11 cellular contexts compared by ENCODE assay signal in the genomic region with DNA sequence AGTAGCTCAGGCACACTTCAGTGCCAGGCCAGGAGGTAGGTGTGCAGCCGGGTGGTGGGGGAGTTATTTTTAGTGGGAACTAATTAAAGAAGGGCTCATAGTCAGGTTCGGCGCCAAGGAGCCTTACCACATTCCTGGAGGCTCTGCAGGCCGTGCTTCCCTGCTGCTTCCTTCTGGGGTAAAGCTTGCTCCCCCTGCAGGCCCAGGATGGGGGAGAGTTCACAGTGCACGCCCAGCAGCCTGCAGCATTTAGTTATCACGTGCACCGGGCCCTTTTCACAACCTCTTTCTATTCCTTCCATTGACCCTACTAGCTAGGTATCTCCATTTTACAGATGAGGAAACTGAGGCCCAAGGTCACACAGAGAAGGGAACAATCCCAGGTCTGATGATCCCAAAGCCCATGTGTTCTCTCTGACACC. TPM values are rescaled to one million over a fixed set of nuclear protein-coding genes. Genes with fewer than 3 reads are reported as not detected.
DNase-seq lines count a peak whose midpoint lies in the region; ATAC-seq and TF ChIP-seq lines count a peak whose summit lies in the region.
"Had no signal": no experiment of that assay in that cellular context is flagged by ENCODE, and none has a peak within 500 bp of the region (broad histone marks: within the 10 kb centered on the region; RNA-seq: fewer than 3 reads in every experiment).

No MANE protein-coding gene starts in this region.

- DNase-seq in cardiac muscle cell (ENCODE audit: low read depth in 1 of 2, low spot score in 1 of 2) = no peak
- no peak for DNase-seq in right cardiac atrium
- no peak for DNase-seq in foreskin fibroblast
- DNase-seq in upper lobe of right lung = peak; percentile 63
- DNase-seq in superior temporal gyrus (ENCODE audit: extremely low spot score) = no peak
- DNase-seq in NCI-H128 (lab: John Stamatoyannopoulos, UW; ENCODE audit: unreplicated experiment) = no peak
- DNase-seq: activated CD4-positive, alpha-beta T cell treated with anti-CD3 and anti-CD28 coated beads, Interleukin-2, amount 10 ng/mL, durations not matched to agents 7 days and 5 days; psoas muscle had no signal

- H2AFZ ChIP-seq in OCI-LY1 (ENCODE audit: low read length) = no peak overlapping the region

- WGBS in right cardiac atrium = 31% methylated on average over 7 of the region's 7 CpGs

- H3K27ac ChIP-seq in cardiac muscle cell (no peak overlapping the region), right cardiac atrium (ENCODE audit: low read length) (no peak overlapping the region), OCI-LY1 (ENCODE audit: low read depth, low read length, poor library complexity, severe bottlenecking) (no peak overlapping the region), upper lobe of right lung (no peak overlapping the region)
- H3K27ac ChIP-seq: psoas muscle had no signal

- no peak for ATAC-seq in right cardiac atrium
- no peak for ATAC-seq in upper lobe of right lung
- no peak for ATAC-seq in GM19463 (IDR thresholded peaks at IDR 0.05; ENCODE audit: unreplicated experiment)

- no peaks in the 10 kb centered on the region for H4K20me1 ChIP-seq in OCI-LY1 (ENCODE audit: insufficient read depth, low read length)

- H3K27me3 ChIP-seq in cardiac muscle cell (peaks cover 31% of the 10 kb centered on the region), right cardiac atrium (ENCODE audit: control insufficient read depth, insufficient read depth) (no peaks in the 10 kb centered on the region), OCI-LY1 (ENCODE audit: insufficient read depth, low read length) (no peaks in the 10 kb centered on the region), upper lobe of right lung (peaks cover 38% of the 10 kb centered on the region)

- intact Hi-C loops in right cardiac atrium (cut with DNase I) = no loop called here
- intact Hi-C loops in upper lobe of right lung (cut with DNase I) = no loop called here

- H3K36me3 ChIP-seq in cardiac muscle cell (no peaks in the 10 kb centered on the region), OCI-LY1 (ENCODE audit: insufficient read depth, low read length) (no peaks in the 10 kb centered on the region), upper lobe of right lung (no peaks in the 10 kb centered on the region)

- H3K9ac ChIP-seq in OCI-LY1 (ENCODE audit: low read length) = no peak overlapping the region

- H3K4me3 ChIP-seq in cardiac muscle cell (no peak overlapping the region), right cardiac atrium (ENCODE audit: low read length) (no peak overlapping the region), OCI-LY1 (ENCODE audit: low read depth, low read length, poor library complexity, severe bottlenecking) (no peak overlapping the region), foreskin fibroblast (ENCODE audit: low read depth in 1 of 2, low read length in 2 of 2) (no peak overlapping the region), upper lobe of right lung (no peak overlapping the region)
- H3K4me3 ChIP-seq: psoas muscle had no signal

- H3F3A ChIP-seq in OCI-LY1 (ENCODE audit: insufficient read depth, low read length) = no peaks in the 10 kb centered on the region

- no peaks in the 10 kb centered on the region for H3K79me2 ChIP-seq in OCI-LY1 (ENCODE audit: insufficient read depth, low read length)

- TF ChIP-seq CTCF in cardiac muscle cell (IDR thresholded peaks at IDR 0.05; ENCODE audit: low read depth, low read length) (peak; percentile 29), OCI-LY1 (IDR thresholded peaks at IDR 0.05; ENCODE audit: low read length) (peak; percentile 19; the same call in 1 of the 2 replicates), foreskin fibroblast (IDR thresholded peaks at IDR 0.05; ENCODE audit: low read depth, low read length) (peak; percentile 18), upper lobe of right lung (IDR thresholded peaks at IDR 0.05) (no peak)

- no peak overlapping the region for H3K4me2 ChIP-seq in OCI-LY1 (ENCODE audit: low read length)

- H3K4me1 ChIP-seq in cardiac muscle cell (ENCODE audit: low read depth) (no peaks in the 10 kb centered on the region), right cardiac atrium (ENCODE audit: control insufficient read depth, insufficient read depth, low read length) (no peaks in the 10 kb centered on the region), OCI-LY1 (ENCODE audit: insufficient read depth, low read length, severe bottlenecking) (no peaks in the 10 kb centered on the region), upper lobe of right lung (no peaks in the 10 kb centered on the region)
- H3K4me1 ChIP-seq: psoas muscle had no signal

- H3K9me3 ChIP-seq in cardiac muscle cell (ENCODE audit: low read depth) (no peaks in the 10 kb centered on the region), right cardiac atrium (ENCODE audit: control insufficient read depth, low read length) (no peaks in the 10 kb centered on the region), OCI-LY1 (ENCODE audit: low read length) (no peaks in the 10 kb centered on the region), upper lobe of right lung (no peaks in the 10 kb centered on the region)
- H3K9me3 ChIP-seq: psoas muscle had no signal

- H3K9me2 ChIP-seq in OCI-LY1 (ENCODE audit: low read depth, low read length) = no peaks in the 10 kb centered on the region

RNA-seq across cellular contexts. Expression of a gene that starts 2.5 kb away (rescaled TPM):
- total RNA-seq in cardiac muscle cell (1.3 and 1.4 TPM in 2 replicates), right cardiac atrium (under 1 TPM; 0.45 to 0.76 (median 0.58) TPM), upper lobe of right lung (0.17 TPM)
- polyA plus RNA-seq in cardiac muscle cell (0.75 and 1.9 TPM in 2 replicates), right cardiac atrium (0.52 TPM)
- total RNA-seq: activated CD4-positive, alpha-beta T cell treated with anti-CD3 and anti-CD28 coated beads, Interleukin-2, amount 10 ng/mL, durations not matched to agents 7 days and 5 days; aorta; psoas muscle had no signal
- polyA plus RNA-seq: aorta had no signal
